ENCODE assay signal across 21 cellular contexts in the genomic region with DNA sequence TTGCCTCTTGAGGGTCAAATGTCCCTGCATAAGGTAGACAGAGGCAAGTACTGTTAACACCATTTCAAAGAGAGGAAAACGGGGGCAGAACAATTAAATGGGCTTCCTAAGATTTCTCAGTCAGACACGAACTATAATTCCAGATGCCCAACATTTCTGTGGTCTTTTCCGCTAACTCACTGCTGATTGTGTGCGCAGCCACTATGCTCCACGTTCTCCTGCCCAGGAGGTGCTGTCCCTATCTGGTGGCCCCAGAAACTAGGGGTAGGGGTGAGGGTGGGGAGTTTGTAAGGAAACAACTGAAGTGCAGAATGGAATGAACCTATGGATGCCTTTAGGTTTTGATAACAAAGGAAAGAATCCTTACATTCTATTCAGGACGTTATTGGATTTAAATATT.
DNase-seq lines count a peak whose midpoint lies in the region; ATAC-seq, FAIRE-seq and TF ChIP-seq lines count a peak whose summit lies in the region.
"Had no signal": no experiment of that assay in that cellular context is flagged by ENCODE, and none has a peak within 500 bp of the region (broad histone marks: within the 10 kb centered on the region; RNA-seq: fewer than 3 reads in every experiment).

No MANE protein-coding gene starts in this region.

- 11% methylated on average over 6 of the region's 6 CpGs for WGBS in K562 (ENCODE audit: insufficient coverage, low coverage, missing lambda C conversion rate)

- no peaks in the 10 kb centered on the region for H3K36me3 Mint-ChIP-seq in activated CD4-positive, alpha-beta T cell treated with anti-CD3 and anti-CD28 coated beads, Interleukin-2, amount 10 ng/mL, durations not matched to agents 24 days and 14 days (ENCODE audit: low read depth)

- H3K4me1 Mint-ChIP-seq in activated CD4-positive, alpha-beta T cell treated with anti-CD3 and anti-CD28 coated beads, Interleukin-2, amount 10 ng/mL, durations not matched to agents 24 days and 14 days = peaks cover 28% of the 10 kb centered on the region

- H3K9me2 ChIP-seq in DOHH2 (replicated peaks; ENCODE audit: control insufficient read depth, low read length) (no peaks in the 10 kb centered on the region), Karpas-422 (replicated peaks; ENCODE audit: insufficient read depth, low read length) (no peaks in the 10 kb centered on the region)

- POLR2A ChIA-PET in K562 (lab: Yijun Ruan, JAX) = no interaction called here

- in situ Hi-C loops in K562 (cut with MboI) = no loop called here

- no TSS peak for BruUV-seq in K562 (replicated peaks; lab: Mats Ljungman, UMichigan)

- peak overlapping the region; percentile 70 for H3K4me3 ChIP-seq in DOHH2 (ENCODE audit: low read length)
- H3K4me3 ChIP-seq in Karpas-422 (ENCODE audit: low read length) = no peak overlapping the region
- no peak overlapping the region for H3K4me3 ChIP-seq in K562

- no peaks in the 10 kb centered on the region for H3K27me3 ChIP-seq in DOHH2 (ENCODE audit: control insufficient read depth, low read length)
- H3K27me3 ChIP-seq in Karpas-422 (ENCODE audit: low read length) = no peaks in the 10 kb centered on the region
- no peaks in the 10 kb centered on the region for H3K27me3 ChIP-seq in K562 (ENCODE audit: control insufficient read depth in 2 of 2, insufficient read depth in 2 of 2, low read length in 2 of 2)

- peak; percentile 54 for DNase-seq in activated CD4-positive, alpha-beta T cell treated with anti-CD3 and anti-CD28 coated beads, Interleukin-2, amount 10 ng/mL, durations not matched to agents 24 days and 14 days
- DNase-seq in activated CD4-positive, alpha-beta T cell treated with anti-CD3 and anti-CD28 coated beads for 1 hour = no peak
- DNase-seq in Karpas-422 (no peak), K562 (ENCODE audit: extremely low read depth in 1 of 4, low spot score in 3 of 4) (peak in 2 of 4 experiments; percentile 38 to 47), A172 (ENCODE audit: low spot score) (no peak)
- DNase-seq: C1 segment of cervical spinal cord, DMS153, HCEC 1CT, NCI-H1048, NCI-H1436 treated with DMSO at 0.1 percent for 48 hours, NCI-H2029 treated with DMSO at 0.1 percent for 48 hours, NCI-H2171 treated with DMSO at 0.1 percent for 48 hours, NCI-H510A, NCI-H82, SHP77 treated with DMSO at 0.1 percent for 48 hours had no signal

- no peak for FAIRE-seq in K562 (lab: Jason Lieb, UNC)
- FAIRE-seq: RCC 7860 had no signal

- TF ChIP-seq CTCF in DOHH2 (IDR thresholded peaks at IDR 0.05; ENCODE audit: low read depth, low read length, poor library complexity, severe bottlenecking) (no peak), K562 (IDR thresholded peaks at IDR 0.05 in 2 of 3, conservative IDR thresholded peaks at IDR 0.05 in 1 of 3; ENCODE audit: insufficient read depth in 2 of 3, low read depth in 1 of 3, low read length in 3 of 3) (no peak)

- H3K4me3 Mint-ChIP-seq in activated CD4-positive, alpha-beta T cell treated with anti-CD3 and anti-CD28 coated beads, Interleukin-2, amount 10 ng/mL, durations not matched to agents 24 days and 14 days = no peak overlapping the region

- H3K9ac ChIP-seq in Karpas-422 (ENCODE audit: low read length) (no peak overlapping the region), K562 (ENCODE audit: insufficient read depth in 1 of 2, low read depth in 2 of 2, low read length in 2 of 2) (no peak overlapping the region)

- H3K9me3 ChIP-seq in DOHH2 (ENCODE audit: control insufficient read depth, insufficient read depth, low read length) (no peaks in the 10 kb centered on the region), Karpas-422 (ENCODE audit: low read length) (no peaks in the 10 kb centered on the region), K562 (replicated peaks; ENCODE audit: control insufficient read depth, insufficient read depth, low read depth, low read length) (no peaks in the 10 kb centered on the region)

- intact Hi-C loops in activated CD4-positive, alpha-beta T cell treated with anti-CD3 and anti-CD28 coated beads, Interleukin-2, amount 10 ng/mL, durations not matched to agents 24 days and 14 days (cut with micrococcal nuclease) = no loop called here
- intact Hi-C loops in K562 (cut with micrococcal nuclease) = no loop called here

- H3K27me3 Mint-ChIP-seq in activated CD4-positive, alpha-beta T cell treated with anti-CD3 and anti-CD28 coated beads, Interleukin-2, amount 10 ng/mL, durations not matched to agents 24 days and 14 days = peaks cover 7% of the 10 kb centered on the region

- H3K9me1 ChIP-seq in K562 (ENCODE audit: control insufficient read depth, insufficient read depth, low read length) = no peaks in the 10 kb centered on the region

- peak overlapping the region; percentile 99 for H3K27ac ChIP-seq in DOHH2 (ENCODE audit: low read depth, low read length)
- H3K27ac ChIP-seq in Karpas-422 (ENCODE audit: low read length) = no peak overlapping the region
- no peak overlapping the region for H3K27ac ChIP-seq in K562 (ENCODE audit: extremely low read depth, low read depth, low read length)
- H3K27ac ChIP-seq: 22Rv1 had no signal

- TF ChIP-seq RAD21 in K562 (CRISPR knock-in tag; conservative IDR thresholded peaks at IDR 0.05 in 1 of 2, IDR thresholded peaks at IDR 0.05 in 1 of 2) = no peak

- H3K27ac Mint-ChIP-seq in activated CD4-positive, alpha-beta T cell treated with anti-CD3 and anti-CD28 coated beads, Interleukin-2, amount 10 ng/mL, durations not matched to agents 24 days and 14 days = no peak overlapping the region

- no peak for TF ChIP-seq POLR2A in K562 (conservative IDR thresholded peaks at IDR 0.05)

- TF ChIP-seq EP300 in K562 (IDR thresholded peaks at IDR 0.05; ENCODE audit: low read length) = no peak

- H3F3A ChIP-seq in DOHH2 (ENCODE audit: control insufficient read depth, insufficient read depth) = peaks cover 46% of the 10 kb centered on the region

- H3K9me3 Mint-ChIP-seq in activated CD4-positive, alpha-beta T cell treated with anti-CD3 and anti-CD28 coated beads, Interleukin-2, amount 10 ng/mL, durations not matched to agents 24 days and 14 days = no peaks in the 10 kb centered on the region

- H2AFZ ChIP-seq in Karpas-422 (ENCODE audit: low read length) = no peak overlapping the region
- peak overlapping the region; percentile 17 for H2AFZ ChIP-seq in K562 (ENCODE audit: low read depth, low read length)

- ATAC-seq in K562 = peak; percentile 72
- ATAC-seq in HG03175 (IDR thresholded peaks at IDR 0.05; ENCODE audit: unreplicated experiment) = no peak
- no peak for ATAC-seq in HG03469 (IDR thresholded peaks at IDR 0.05; ENCODE audit: unreplicated experiment)
- ATAC-seq: SK-N-SH treated with all-trans-retinoic acid at 6 μM for 48 hours had no signal

- H3K79me2 ChIP-seq in DOHH2 (ENCODE audit: control insufficient read depth, low read length) (peaks cover 74% of the 10 kb centered on the region), Karpas-422 (ENCODE audit: low read length) (no peaks in the 10 kb centered on the region), K562 (ENCODE audit: control insufficient read depth, insufficient read depth, low read length) (no peaks in the 10 kb centered on the region)

- H3K4me2 ChIP-seq in DOHH2 (ENCODE audit: low read length) (peak overlapping the region; percentile 88), Karpas-422 (ENCODE audit: low read depth, low read length, poor library complexity, severe bottlenecking) (peak overlapping the region; percentile 39), K562 (ENCODE audit: insufficient read depth, low read length) (no peak overlapping the region)

- CTCF ChIA-PET in K562 (lab: Yijun Ruan, JAX; ENCODE audit: low intra/inter-chr PET ratio) = no interaction called here

- H3K36me3 ChIP-seq in DOHH2 (ENCODE audit: control insufficient read depth, low read length) = peaks cover 20% of the 10 kb centered on the region
- no peaks in the 10 kb centered on the region for H3K36me3 ChIP-seq in Karpas-422 (ENCODE audit: insufficient read depth, low read length)
- no peaks in the 10 kb centered on the region for H3K36me3 ChIP-seq in K562 (ENCODE audit: control insufficient read depth, insufficient read depth, low read length)

- H4K20me1 ChIP-seq in DOHH2 (ENCODE audit: control insufficient read depth, insufficient read depth, low read depth, low read length) = no peaks in the 10 kb centered on the region
- H4K20me1 ChIP-seq in Karpas-422 (ENCODE audit: insufficient read depth, low read depth, low read length) = no peaks in the 10 kb centered on the region
- no peaks in the 10 kb centered on the region for H4K20me1 ChIP-seq in K562 (replicated peaks; ENCODE audit: control insufficient read depth, insufficient read depth, low read length)

- peaks cover 97% of the 10 kb centered on the region for H3K4me1 ChIP-seq in DOHH2 (ENCODE audit: control insufficient read depth, low read length)
- peaks cover 37% of the 10 kb centered on the region for H3K4me1 ChIP-seq in Karpas-422 (ENCODE audit: low read length)
- peaks cover 5 to 10% of the 10 kb centered on the region in 2 experiments; a peak in 3 of 5 replicates for H3K4me1 ChIP-seq in K562 (replicated peaks in 1 of 2; ENCODE audit: control insufficient read depth in 2 of 2, insufficient read depth in 2 of 2, low read length in 2 of 2)

TF ChIP-seq in K562, 482 proteins besides CTCF, POLR2A, EP300 and RAD21 (continues in another document):
- TF ChIP-seq NFE2 (IDR thresholded peaks at IDR 0.05; ENCODE audit: low read depth) = 0 out of 2 replicates have a peak, but pooled peaks have one; percentile 26
- TF ChIP-seq CBFA2T3 (IDR thresholded peaks at IDR 0.05) = 0 out of 2 replicates have a peak, but pooled peaks have one; percentile 40
- no peak for TF ChIP-seq SMAD2 (IDR thresholded peaks at IDR 0.05; ENCODE audit: low read depth, low read length)
- TF ChIP-seq SRF (CRISPR knock-in tag; IDR thresholded peaks at IDR 0.05) = no peak
- TF ChIP-seq NRF1 (conservative IDR thresholded peaks at IDR 0.05 in 1 of 2, IDR thresholded peaks at IDR 0.05 in 1 of 2) = peak; percentile 32 to 35; a peak in 2 of 4 replicates
